ENCODE assay signal across 9 cellular contexts in genomic region chr7:108135446-108136190, GRCh38. TPM values are rescaled to one million over a fixed set of nuclear protein-coding genes. Genes with fewer than 3 reads are reported as not detected.
DNase-seq lines count a peak whose midpoint lies in the region; ATAC-seq, FAIRE-seq and TF ChIP-seq lines count a peak whose summit lies in the region.
"Had no signal": no experiment of that assay in that cellular context is flagged by ENCODE, and none has a peak within 500 bp of the region (broad histone marks: within the 10 kb centered on the region; RNA-seq: fewer than 3 reads in every experiment).

No MANE protein-coding gene starts in this region.

- peak overlapping the region; percentile 87 for H3K27ac Mint-ChIP-seq in activated B cell treated with CpG ODN at 0.5 μM for 24 hours

- H3K27me3 Mint-ChIP-seq in activated B cell treated with CpG ODN at 0.5 μM for 24 hours = no peaks in the 10 kb centered on the region

- intact Hi-C loops in activated B cell treated with CpG ODN at 0.5 μM for 24 hours (cut with micrococcal nuclease) (loop anchor here (2.0 to 5.0 kb wide), 2 partner anchors 17 to 243 kb away; partner anchors contain the start of gene DLD), dorsolateral prefrontal cortex (cut with DNase I) (no loop called here)

- H3K27ac ChIP-seq in dorsolateral prefrontal cortex = no peak overlapping the region

- peak overlapping the region; percentile 52 for H3K4me3 Mint-ChIP-seq in activated B cell treated with CpG ODN at 0.5 μM for 24 hours

- POLR2A ChIA-PET in activated B cell treated with CpG ODN at 0.5 μM for 24 hours (lab: Charles Lee) = interaction anchor here (0.8 to 1.1 kb wide), 4 partner anchors 368 to 967 kb away, joined by 3 to 5 read pairs (median 4); partner anchors contain the start of genes CBLL1, DNAJB9, HBP1 and THAP5

- H3K4me3 ChIP-seq in dorsolateral prefrontal cortex = no peak overlapping the region

- no peaks in the 10 kb centered on the region for H3K27me3 ChIP-seq in dorsolateral prefrontal cortex

- TF ChIP-seq POLR2A in H54 (IDR thresholded peaks at IDR 0.05; ENCODE audit: low read depth, low read length) = no peak

- H3K9me3 Mint-ChIP-seq in activated B cell treated with CpG ODN at 0.5 μM for 24 hours = no peaks in the 10 kb centered on the region

- CTCF ChIA-PET in activated B cell treated with CpG ODN at 0.5 μM for 24 hours (lab: Charles Lee) = interaction anchor here (1.0 to 4.5 kb wide), 4 partner anchors 10 to 35 kb away, joined by 3 to 34 read pairs (median 5); no protein-coding TSS in a partner anchor

- H3K4me1 Mint-ChIP-seq in activated B cell treated with CpG ODN at 0.5 μM for 24 hours = peaks cover 30% of the 10 kb centered on the region

- no peaks in the 10 kb centered on the region for H3K36me3 Mint-ChIP-seq in activated B cell treated with CpG ODN at 0.5 μM for 24 hours (ENCODE audit: low read depth)

- no peak for FAIRE-seq in H54 (lab: Jason Lieb, UNC)
- FAIRE-seq: TTC549 had no signal

- ATAC-seq in HG03135 (IDR thresholded peaks at IDR 0.05; ENCODE audit: unreplicated experiment) (peak; percentile 98), activated B cell treated with CpG ODN at 0.5 μM for 24 hours (ENCODE audit: low read depth) (peak; percentile 95)

- peak; percentile 72 for DNase-seq in CD1c-positive myeloid dendritic cell (ENCODE audit: extremely low spot score)
- peak; percentile 8 for DNase-seq in GM19240 (ENCODE audit: insufficient read length, low spot score)
- DNase-seq in activated B cell treated with CpG ODN at 0.5 μM for 24 hours = no peak
- no peak for DNase-seq in dorsolateral prefrontal cortex
- no peak for DNase-seq in LoVo (ENCODE audit: low spot score)
- no peak for DNase-seq in H54 (ENCODE audit: insufficient read length, low spot score)
- DNase-seq in SW 1271 (lab: John Stamatoyannopoulos, UW) = no peak

- TF ChIP-seq CTCF in activated B cell treated with CpG ODN at 0.5 μM for 24 hours (IDR thresholded peaks at IDR 0.05) (no peak), dorsolateral prefrontal cortex (IDR thresholded peaks at IDR 0.05 in 54 of 56, conservative IDR thresholded peaks at IDR 0.05 in 2 of 56; ENCODE audit: low read depth in 1 of 56, partially characterized antibody in 56 of 56) (no peak)

RNA-seq across cellular contexts. Expression of gene LAMB4, which starts 5.5 kb away (rescaled TPM):
- total RNA-seq in activated B cell treated with CpG ODN at 0.5 μM for 24 hours (not detected in 2 replicates), dorsolateral prefrontal cortex (1 to 10 TPM in 13 of 120 experiments, under 1 TPM in 69, not detected in 38; 0.07 to 2.7 (median 0.47) TPM)

Comparison
In these comparisons a context has a peak if more than half of its experiments do, and no peak if none do; other contexts are left out.
1. DNase-seq: peak in CD1c-positive myeloid dendritic cell (single experiment) and GM19240 (single experiment); none in activated B cell treated with CpG ODN at 0.5 μM for 24 hours (single experiment), dorsolateral prefrontal cortex (0 of 10), LoVo (single experiment), H54 (single experiment) and SW 1271 (0 of 2).